31 cellular contexts compared by ENCODE assay signal in genomic region chr2:238649123-238649522, GRCh38.
"Had no signal": no experiment of that assay in that cellular context is flagged by ENCODE, and none has a peak within 500 bp of the region (broad histone marks: within the 10 kb centered on the region; RNA-seq: fewer than 3 reads in every experiment).

No MANE protein-coding gene starts in this region.

- DNase-seq: Kasumi-1, KG1, MG63, NCI-H1048, NCI-H1092 treated with DMSO at 0.1 percent for 48 hours, NCI-H1105 treated with DMSO at 0.1 percent for 48 hours, NCI-H1417, NCI-H1436, NCI-H146, NCI-H1694, NCI-H187, NCI-H1930, NCI-H2029 treated with DMSO at 0.1 percent for 48 hours, NCI-H2081 treated with DMSO at 0.1 percent for 48 hours, NCI-H2107, NCI-H2171, NCI-H226, NCI-H446 treated with DMSO at 0.1 percent for 48 hours, NCI-H510A, NCI-H524, NCI-H526, NCI-H69, NCI-H748 treated with DMSO at 0.1 percent for 48 hours, NCI-H82, Peyer's patch, Right ventricle myocardium superior, RPMI8226, SHP77 treated with DMSO at 0.1 percent for 48 hours, SK-N-SH had no signal

- H3K4me3 ChIP-seq: K562, MG63, Peyer's patch, SJSA1 had no signal

- H3K27me3 ChIP-seq: MG63, Peyer's patch, SJSA1 had no signal

- ATAC-seq: K562 had no signal

- H3K27ac ChIP-seq: Peyer's patch, SJSA1 had no signal

- H3K9me3 ChIP-seq: MG63, Peyer's patch, SJSA1, SK-N-SH had no signal

- H3K36me3 ChIP-seq: MG63, Peyer's patch, SJSA1 had no signal
